26 cellular contexts compared by ENCODE assay signal in genomic region chr15:83512459-83512858, GRCh38.
A peak's percentile ranks its signal among the peaks of the same experiment; 100 is the strongest.
DNase-seq lines count a peak whose midpoint lies in the region; ATAC-seq, FAIRE-seq and TF ChIP-seq lines count a peak whose summit lies in the region.
"Had no signal": no experiment of that assay in that cellular context is flagged by ENCODE, and none has a peak within 500 bp of the region (broad histone marks: within the 10 kb centered on the region; RNA-seq: fewer than 3 reads in every experiment).

No MANE protein-coding gene starts in this region.

- no peak for ATAC-seq in omental fat pad (ENCODE audit: low FRiP score)
- ATAC-seq: HepG2, PC-3 had no signal

- H3K4me2 ChIP-seq in H1 (ENCODE audit: insufficient read depth in 1 of 2, low read depth in 2 of 2, low read length in 2 of 2) = peak overlapping the region in 1 of 2 experiments; percentile 48; a peak in 2 of 4 replicates

- H3K9ac ChIP-seq in H1 (replicated peaks in 1 of 4; ENCODE audit: extremely low read depth in 1 of 4, low read depth in 3 of 4, low read length in 3 of 4) = no peak overlapping the region; a peak in 1 of 7 replicates

- H3K4ac ChIP-seq in H1 (replicated peaks; ENCODE audit: insufficient read length, low read depth, low read length) = no peak overlapping the region

- no peaks in the 10 kb centered on the region for H3K36me3 Mint-ChIP-seq in chondrocyte (ENCODE audit: low read depth)
- H3K36me3 Mint-ChIP-seq: CD14-positive monocyte; CD8-positive, alpha-beta memory T cell had no signal

- no peaks in the 10 kb centered on the region for H3K23me2 ChIP-seq in H1 (ENCODE audit: low read depth, low read length)

- no peaks in the 10 kb centered on the region for H3K79me1 ChIP-seq in H1 (ENCODE audit: low read depth, low read length)

- no peak overlapping the region for H4K91ac ChIP-seq in H1 (replicated peaks; ENCODE audit: insufficient read length, low read length)

- WGBS in H1 (ENCODE audit: extremely low coverage in 1 of 2, insufficient coverage in 1 of 2, insufficient read length in 1 of 2, insufficient replicate concordance in 2 of 2, low coverage in 1 of 2, low lambda C conversion rate in 2 of 2, missing lambda C conversion rate in 1 of 2), 2 experiments = 30% methylated on average over 8 of the region's 8 CpGs; no CpG with 5 or more reads in 1 of the 2 experiments

- H4K20me1 ChIP-seq in H1 (replicated peaks in 1 of 2; ENCODE audit: control insufficient read depth in 1 of 2, insufficient read depth in 2 of 2, low read length in 2 of 2) = peaks cover 0 to 2% of the 10 kb centered on the region in 2 experiments

- no peak overlapping the region for H3K14ac ChIP-seq in H1 (ENCODE audit: insufficient read length)

- no peak overlapping the region for H3K27ac Mint-ChIP-seq in chondrocyte (ENCODE audit: unreplicated experiment)
- H3K27ac Mint-ChIP-seq: CD14-positive monocyte; CD8-positive, alpha-beta memory T cell had no signal

- TF ChIP-seq EP300 in H1 (IDR thresholded peaks at IDR 0.05; ENCODE audit: borderline replicate concordance in 1 of 2, low read depth in 2 of 2, low read length in 2 of 2) = no peak

- CTCF ChIA-PET in H1 (lab: Charles Lee; ENCODE audit: partially characterized antibody) = interaction anchor here (0.8 to 1.8 kb wide), 4 partner anchors 24 to 145 kb away, joined by 3 to 5 read pairs (median 4); no protein-coding TSS in a partner anchor

- H2AFZ ChIP-seq in H1 (ENCODE audit: low read length) = no peak overlapping the region

- H4K8ac ChIP-seq in H1 (ENCODE audit: extremely low read depth, insufficient read depth, low read length) = no peak overlapping the region

- H3K9me3 Mint-ChIP-seq in chondrocyte (ENCODE audit: low read depth) = no peaks in the 10 kb centered on the region

- peak; percentile 15 for DNase-seq in H7
- no peak for DNase-seq in H1 (ENCODE audit: low read depth in 1 of 2, low spot score in 2 of 2)
- peak; percentile 36 for DNase-seq in left kidney (ENCODE audit: low read depth, low spot score)
- DNase-seq in substantia nigra (lab: John Stamatoyannopoulos, UW) = no peak
- DNase-seq in chondrocyte (ENCODE audit: low spot score) = no peak
- no peak for DNase-seq in NCI-H1436 (lab: John Stamatoyannopoulos, UW)
- no peak for DNase-seq in omental fat pad (ENCODE audit: low spot score)
- no peak for DNase-seq in OCI-M2 (lab: John Stamatoyannopoulos, UW; ENCODE audit: unreplicated experiment)
- DNase-seq: 8988T; ACHN; BE2C; CD8-positive, alpha-beta memory T cell; DMS 273 treated with DMSO at 0.1 percent for 48 hours; DMS79; GF-D8; Karpas-422; NCI-H1092; NCI-H1417 treated with DMSO at 0.1 percent for 48 hours; NCI-H187; NCI-H2171 treated with DMSO at 0.1 percent for 48 hours; NCI-H524; NCI-H774; PC-3 had no signal

- TF ChIP-seq RAD21 in H1 (IDR thresholded peaks at IDR 0.05 in 1 of 2, conservative IDR thresholded peaks at IDR 0.05 in 1 of 2; ENCODE audit: low read depth in 2 of 2, low read length in 2 of 2) = no peak

- H2BK12ac ChIP-seq in H1 (ENCODE audit: low read depth, low read length) = no peak overlapping the region

- H3K4me1 ChIP-seq in H1 (replicated peaks in 1 of 4; ENCODE audit: control insufficient read depth in 3 of 4, insufficient read depth in 4 of 4, low read length in 3 of 4) = peaks cover 0 to 4% (median 1%) of the 10 kb centered on the region in 4 experiments; a peak in 4 of 7 replicates
- H3K4me1 ChIP-seq: BE2C had no signal

- no peak for TF ChIP-seq CTCF in H1 (IDR thresholded peaks at IDR 0.05; ENCODE audit: control extremely low read depth in 1 of 3, insufficient read depth in 1 of 3, low read depth in 1 of 3, low read length in 3 of 3)
- no peak for TF ChIP-seq CTCF in chondrocyte (IDR thresholded peaks at IDR 0.05)
- TF ChIP-seq CTCF in omental fat pad (IDR thresholded peaks at IDR 0.05) = no peak

- no peak overlapping the region for H2BK15ac ChIP-seq in H1 (ENCODE audit: low read length)

- H3K23ac ChIP-seq in H1 (ENCODE audit: insufficient read length) = no peak overlapping the region

- H3K79me2 ChIP-seq in H1 (ENCODE audit: control insufficient read depth in 1 of 2, insufficient read depth in 2 of 2, low read length in 2 of 2) = no peaks in the 10 kb centered on the region

- no peak overlapping the region for H4K5ac ChIP-seq in H1 (ENCODE audit: insufficient read length, low read depth, low read length)

- TF ChIP-seq POLR2A in H1 (IDR thresholded peaks at IDR 0.05; ENCODE audit: control extremely low read depth in 1 of 2, low read depth in 2 of 2, low read length in 2 of 2) = no peak

- H3K27me3 ChIP-seq in H7 (ENCODE audit: control insufficient read depth, insufficient read depth, low read length) = no peaks in the 10 kb centered on the region
- no peaks in the 10 kb centered on the region; a peak in 1 of 7 replicates for H3K27me3 ChIP-seq in H1 (replicated peaks in 1 of 4; ENCODE audit: control insufficient read depth in 3 of 4, extremely low read depth in 1 of 4, insufficient read depth in 3 of 4, low read length in 3 of 4)
- H3K27me3 ChIP-seq: BE2C had no signal

- H3K56ac ChIP-seq in H1 (replicated peaks; ENCODE audit: insufficient read length, low read depth, low read length) = no peak overlapping the region

- FAIRE-seq in H1 (lab: Jason Lieb, UNC) = no peak
- FAIRE-seq: GM12891, HepG2 had no signal

- no peak overlapping the region for H3K4me3 Mint-ChIP-seq in chondrocyte (ENCODE audit: unreplicated experiment)
- H3K4me3 Mint-ChIP-seq: CD14-positive monocyte; CD8-positive, alpha-beta memory T cell had no signal

- peaks cover 4% of the 10 kb centered on the region for H3K4me1 Mint-ChIP-seq in chondrocyte (ENCODE audit: low read depth)
- H3K4me1 Mint-ChIP-seq: CD14-positive monocyte; CD8-positive, alpha-beta memory T cell had no signal

- H3K27me3 Mint-ChIP-seq in chondrocyte (ENCODE audit: low read depth) = peaks cover 5% of the 10 kb centered on the region

- H2BK120ac ChIP-seq in H1 (replicated peaks; ENCODE audit: low read depth, low read length) = no peak overlapping the region

- H2BK5ac ChIP-seq in H1 (ENCODE audit: low read depth, low read length) = no peak overlapping the region

- no peak overlapping the region for H2BK20ac ChIP-seq in H1 (ENCODE audit: low read length)

- no peaks in the 10 kb centered on the region for H3K9me3 ChIP-seq in H1 (ENCODE audit: insufficient read depth in 2 of 2, low read depth in 1 of 2, low read length in 1 of 2)
- H3K9me3 ChIP-seq: BE2C had no signal

- H3K27ac ChIP-seq in H1 (ENCODE audit: low read depth, low read length) (no peak overlapping the region), substantia nigra (ENCODE audit: low read depth, low read length, poor library complexity, severe bottlenecking) (peak overlapping the region; percentile 69)

- no peak overlapping the region for H2AK5ac ChIP-seq in H1 (ENCODE audit: low read depth, low read length)

- no peak overlapping the region for H3K18ac ChIP-seq in H1 (ENCODE audit: extremely low read depth, low read length)

- no peak overlapping the region for H3K4me3 ChIP-seq in H7 (ENCODE audit: insufficient read depth, low read depth, low read length)
- H3K4me3 ChIP-seq in H1 (ENCODE audit: extremely low read depth in 1 of 4, insufficient read depth in 2 of 4, low read depth in 3 of 4, low read length in 4 of 4) = no peak overlapping the region

- H3K36me3 ChIP-seq in H7 (replicated peaks; ENCODE audit: control insufficient read depth, insufficient read depth, low read length) (no peaks in the 10 kb centered on the region), H1 (ENCODE audit: control insufficient read depth in 2 of 4, insufficient read depth in 4 of 4, low read length in 3 of 4) (no peaks in the 10 kb centered on the region)
- H3K36me3 ChIP-seq: BE2C had no signal

- POLR2A ChIA-PET in H1 (lab: Charles Lee; ENCODE audit: partially characterized antibody) = interaction anchor here (1.2 kb wide), 1 partner anchor 17 kb away, joined by 3 read pairs; no protein-coding TSS in a partner anchor

TF ChIP-seq in H1, 55 proteins besides CTCF, POLR2A, EP300 and RAD21:
- TF ChIP-seq CBX8 (IDR thresholded peaks at IDR 0.05; ENCODE audit: borderline replicate concordance, low read depth, low read length) (no peak), USF2 (IDR thresholded peaks at IDR 0.05; ENCODE audit: low read length) (no peak), JUN (IDR thresholded peaks at IDR 0.05; ENCODE audit: low read depth, low read length) (no peak), POLR2AphosphoS5 (IDR thresholded peaks at IDR 0.05; ENCODE audit: low read depth, low read length) (peak; percentile 60; the same call in 1 of the 2 replicates)
TF ChIP-seq in H1: peak in this region for 1.

Comparison
In these comparisons a context has a peak if more than half of its experiments do, and no peak if none do; other contexts are left out.
1. DNase-seq: peak in H7 (single experiment) and left kidney (single experiment); none in H1 (0 of 2), substantia nigra (0 of 49), chondrocyte (single experiment), NCI-H1436 (single experiment), omental fat pad (single experiment) and OCI-M2 (single experiment).